In the genomic region with DNA sequence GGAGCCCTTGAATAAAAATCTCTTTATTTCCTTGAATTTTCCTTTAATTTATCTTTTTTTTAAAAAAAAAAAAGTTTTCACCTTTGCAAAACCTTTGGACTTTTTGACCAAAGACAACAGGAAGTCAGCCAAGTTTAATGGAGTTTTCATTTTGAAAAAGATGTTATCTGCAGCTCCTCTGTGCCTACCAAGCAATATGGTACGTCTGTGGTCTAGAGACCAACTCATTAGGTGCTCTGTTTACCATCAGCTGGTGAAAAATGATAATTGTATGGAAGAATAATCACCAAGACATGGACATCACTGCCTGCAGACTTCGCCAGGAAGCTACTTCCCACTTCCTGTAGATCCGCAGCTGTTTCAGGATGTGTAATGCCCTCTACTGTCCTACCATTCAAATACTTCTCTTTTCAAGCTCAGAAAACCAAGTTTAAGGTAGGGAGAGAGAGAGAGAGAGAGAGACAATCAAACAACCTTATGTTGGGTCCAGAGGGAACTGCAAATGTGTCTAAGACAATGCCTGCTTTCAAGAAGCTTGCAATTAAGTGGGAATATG, we compare ENCODE assay signal across 1 cellular context.
TF ChIP-seq lines count a peak whose summit lies in the region.

No MANE protein-coding gene starts in this region.

TF ChIP-seq in H1, 55 proteins besides CTCF, POLR2A, EP300 and RAD21:
- TF ChIP-seq PHF8 (conservative IDR thresholded peaks at IDR 0.05; ENCODE audit: low read depth, low read length) (no peak), TCF12 (IDR thresholded peaks at IDR 0.05; ENCODE audit: low read depth, low read length) (no peak), TBP (IDR thresholded peaks at IDR 0.05; ENCODE audit: low read depth, low read length) (no peak), SIN3A (conservative IDR thresholded peaks at IDR 0.05 in 1 of 2, IDR thresholded peaks at IDR 0.05 in 1 of 2; ENCODE audit: low read depth in 1 of 2, low read length in 2 of 2) (no peak), ASH2L (IDR thresholded peaks at IDR 0.05; ENCODE audit: low read length) (no peak), SP2 (IDR thresholded peaks at IDR 0.05; ENCODE audit: low read length) (no peak), CREB1 (IDR thresholded peaks at IDR 0.05) (no peak), SIRT6 (IDR thresholded peaks at IDR 0.05; ENCODE audit: low read length) (no peak), CHD1 (IDR thresholded peaks at IDR 0.05; ENCODE audit: low read depth, low read length) (no peak)
- TF ChIP-seq, protein P1, sequence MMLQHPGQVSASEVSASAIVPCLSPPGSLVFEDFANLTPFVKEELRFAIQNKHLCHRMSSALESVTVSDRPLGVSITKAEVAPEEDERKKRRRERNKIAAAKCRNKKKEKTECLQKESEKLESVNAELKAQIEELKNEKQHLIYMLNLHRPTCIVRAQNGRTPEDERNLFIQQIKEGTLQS (IDR thresholded peaks at IDR 0.05; ENCODE audit: insufficient read depth, low read depth, low read length), result no peak
